In the genomic region with DNA sequence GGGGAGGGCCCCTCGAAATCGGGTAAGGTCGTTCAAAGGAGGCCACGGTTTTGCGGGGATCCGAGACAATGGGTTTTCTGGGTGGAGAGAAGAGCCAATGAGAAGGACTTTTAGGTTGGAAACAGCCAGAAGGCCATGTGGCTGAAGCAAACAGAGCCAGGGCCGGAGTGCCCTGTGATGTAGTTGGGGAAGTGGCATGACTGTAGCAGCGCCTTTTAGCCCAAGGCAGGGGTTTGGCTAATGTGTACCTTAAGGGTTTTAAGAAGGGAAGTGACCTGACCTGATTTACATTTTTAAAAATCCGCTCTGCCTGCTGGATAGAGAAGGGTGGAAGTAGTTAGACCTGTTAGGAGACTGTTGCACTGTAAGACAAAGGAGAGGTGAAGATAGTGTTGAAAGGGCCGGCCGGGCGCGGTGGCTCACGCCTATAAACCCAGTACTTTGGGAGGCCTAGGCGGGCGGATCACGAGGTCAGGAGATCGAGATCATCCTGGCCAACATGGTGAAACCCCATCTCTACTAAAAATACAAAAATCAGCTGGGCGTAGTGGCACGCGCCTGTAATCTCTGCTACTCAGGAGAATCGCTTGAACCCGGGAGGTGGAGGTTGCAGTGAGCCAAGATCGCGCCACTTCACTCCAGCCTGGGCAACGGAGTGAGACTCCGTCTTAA, we compare ENCODE assay signal across 8 cellular contexts. TPM values are rescaled to one million over a fixed set of nuclear protein-coding genes. Genes with fewer than 3 reads are reported as not detected.
DNase-seq lines count a peak whose midpoint lies in the region; ATAC-seq and TF ChIP-seq lines count a peak whose summit lies in the region.

No MANE protein-coding gene starts in this region.

- CTCF ChIA-PET in HCT116 (lab: Charles Lee), result no interaction called here

- H3K36me3 ChIP-seq in HCT116 (ENCODE audit: control insufficient read depth in 1 of 2, insufficient read depth in 2 of 2, low read length in 2 of 2) (peaks cover 0 to 5% of the 10 kb centered on the region in 2 experiments; a peak in 2 of 4 replicates), OCI-LY1 (ENCODE audit: insufficient read depth, low read length) (peaks cover 12% of the 10 kb centered on the region), heart left ventricle (peaks cover 0 to 16% (median 9%) of the 10 kb centered on the region in 9 donors), parathyroid adenoma (ENCODE audit: control insufficient read depth, insufficient read depth, low read length) (no peaks in the 10 kb centered on the region)

- TF ChIP-seq CTCF in HCT116 (IDR thresholded peaks at IDR 0.05 in 2 of 3, conservative IDR thresholded peaks at IDR 0.05 in 1 of 3; ENCODE audit: borderline replicate concordance in 1 of 3, insufficient read depth in 1 of 3, low read depth in 2 of 3, low read length in 2 of 3), result no peak
- no peak for TF ChIP-seq CTCF in OCI-LY1 (IDR thresholded peaks at IDR 0.05; ENCODE audit: low read length)
- no peak for TF ChIP-seq CTCF in heart left ventricle (IDR thresholded peaks at IDR 0.05)
- TF ChIP-seq CTCF in parathyroid adenoma (IDR thresholded peaks at IDR 0.05), result no peak

- WGBS in adipose tissue, 3 donors, result 32 to 39% (median 36%) methylated on average over 27 of the region's 27 CpGs
- 19 to 32% (median 20%) methylated on average over 27 of the region's 27 CpGs for WGBS in heart left ventricle, 4 donors

- peaks cover 56 to 79% of the 10 kb centered on the region in 2 experiments for H3K4me1 ChIP-seq in HCT116 (ENCODE audit: control insufficient read depth in 1 of 2, insufficient read depth in 2 of 2, low read length in 2 of 2)
- peaks cover 46% of the 10 kb centered on the region for H3K4me1 ChIP-seq in OCI-LY1 (ENCODE audit: insufficient read depth, low read length, severe bottlenecking)
- peaks cover 22 to 80% (median 65%) of the 10 kb centered on the region in 12 donors for H3K4me1 ChIP-seq in heart left ventricle
- H3K4me1 ChIP-seq in parathyroid adenoma, result peaks cover 41% of the 10 kb centered on the region

- ATAC-seq in HCT116, result no peak
- peak in 3 of 4 donors; percentile 3 to 25 (median 16) for ATAC-seq in heart left ventricle
- ATAC-seq in GM21360 (IDR thresholded peaks at IDR 0.05; ENCODE audit: unreplicated experiment), result no peak
- ATAC-seq in GM21529 (IDR thresholded peaks at IDR 0.05; ENCODE audit: unreplicated experiment), result no peak

- H3K9ac ChIP-seq in HCT116 (ENCODE audit: low read length) (peak overlapping the region; percentile 91), OCI-LY1 (ENCODE audit: low read length) (peak overlapping the region; percentile 80), parathyroid adenoma (peak overlapping the region; percentile 94)

- intact Hi-C loops in HCT116 (cut with micrococcal nuclease) (loop anchor here (5.0 to 10.0 kb wide), 3 partner anchors 34 to 403 kb away; no protein-coding TSS in a partner anchor), heart left ventricle (cut with DNase I) (loop anchor here in 9 of 10 donors (2.0 to 5.0 kb wide), 5 partner anchors 34 to 401 kb away; partner anchors contain the start of genes ERI2 (in 1 of the 9) and REXO5 (in 1 of the 9))

- TF ChIP-seq POLR2A in HCT116 (IDR thresholded peaks at IDR 0.05; ENCODE audit: borderline replicate concordance, extremely low read depth, insufficient read depth, insufficient read length) (no peak), heart left ventricle (IDR thresholded peaks at IDR 0.05) (no peak)

- H3K9me2 ChIP-seq in HCT116 (ENCODE audit: insufficient read depth) (no peaks in the 10 kb centered on the region), OCI-LY1 (ENCODE audit: low read depth, low read length) (no peaks in the 10 kb centered on the region)

- H3K79me2 ChIP-seq in HCT116 (ENCODE audit: insufficient read depth, low read length), result peaks cover 53% of the 10 kb centered on the region
- H3K79me2 ChIP-seq in OCI-LY1 (ENCODE audit: insufficient read depth, low read length), result no peaks in the 10 kb centered on the region
- peaks cover 12% of the 10 kb centered on the region for H3K79me2 ChIP-seq in parathyroid adenoma

- H3F3A ChIP-seq in OCI-LY1 (ENCODE audit: insufficient read depth, low read length), result 0 out of 2 replicates have a peak, but pooled peaks cover 6% of the 10 kb centered on the region

- H2AFZ ChIP-seq in HCT116 (ENCODE audit: low read depth, low read length, poor library complexity, severe bottlenecking) (no peak overlapping the region), OCI-LY1 (ENCODE audit: low read length) (no peak overlapping the region), parathyroid adenoma (peak overlapping the region; percentile 81)

- RAD21 ChIA-PET in HCT116 (lab: Charles Lee; ENCODE audit: low non-redundant PET in 1 of 2, low total read pairs in 2 of 2, uncharacterized antibody in 2 of 2, unreplicated experiment in 2 of 2), result interaction anchor here in 1 of 2 experiments (1.6 kb wide), 1 partner anchor 50 kb away, joined by 3 read pairs; no protein-coding TSS in a partner anchor

- H3K4me3 ChIP-seq in HCT116 (replicated peaks in 1 of 2; ENCODE audit: low read depth in 1 of 2, low read length in 2 of 2) (peak overlapping the region; percentile 86 to 88), OCI-LY1 (ENCODE audit: low read depth, low read length, poor library complexity, severe bottlenecking) (peak overlapping the region; percentile 99), heart left ventricle (peak overlapping the region; percentile 68 to 93 (median 80)), parathyroid adenoma (ENCODE audit: low read depth, low read length) (peak overlapping the region; percentile 96)

- no TSS peak for BruUV-seq in HCT116 (replicated peaks; lab: Mats Ljungman, UMichigan)

- H3K27ac ChIP-seq in HCT116 (ENCODE audit: low read depth, low read length) (peak overlapping the region; percentile 90), OCI-LY1 (ENCODE audit: low read depth, low read length, poor library complexity, severe bottlenecking) (peak overlapping the region; percentile 74), adipose tissue (ENCODE audit: low read depth, low read length) (peak overlapping the region; percentile 80), heart left ventricle (peak overlapping the region; percentile 95 to 99 (median 97)), parathyroid adenoma (peak overlapping the region; percentile 96)

- POLR2A ChIA-PET in HCT116 (lab: Charles Lee), result interaction anchor here (2.4 kb wide), 1 partner anchor 9 kb away, joined by 11 read pairs; no protein-coding TSS in a partner anchor

- H3K4me2 ChIP-seq in HCT116 (ENCODE audit: low read length) (peak overlapping the region; percentile 93), OCI-LY1 (ENCODE audit: low read length) (peak overlapping the region; percentile 95), parathyroid adenoma (ENCODE audit: low read length) (peak overlapping the region; percentile 90)

- TF ChIP-seq RAD21 in HCT116 (IDR thresholded peaks at IDR 0.05; ENCODE audit: low read depth), result no peak

- DNase-seq in ELF-1 (ENCODE audit: low read depth, low spot score) (peak; percentile 91), HCT116 (ENCODE audit: low read depth, low spot score) (no peak), heart left ventricle (peak; percentile 52 to 69 (median 66))

- H3K27me3 ChIP-seq in HCT116 (ENCODE audit: insufficient read depth, low read length), result no peaks in the 10 kb centered on the region
- no peaks in the 10 kb centered on the region for H3K27me3 ChIP-seq in OCI-LY1 (ENCODE audit: insufficient read depth, low read length)
- H3K27me3 ChIP-seq in heart left ventricle, result no peaks in the 10 kb centered on the region
- H3K27me3 ChIP-seq in parathyroid adenoma (ENCODE audit: control insufficient read depth, insufficient read depth, low read length), result no peaks in the 10 kb centered on the region

- H4K20me1 ChIP-seq in HCT116 (ENCODE audit: insufficient read depth), result no peaks in the 10 kb centered on the region
- H4K20me1 ChIP-seq in OCI-LY1 (ENCODE audit: insufficient read depth, low read length), result no peaks in the 10 kb centered on the region

- H3K9me3 ChIP-seq in HCT116 (ENCODE audit: control insufficient read depth in 1 of 2, insufficient read depth in 1 of 2, low read depth in 1 of 2, low read length in 2 of 2) (no peaks in the 10 kb centered on the region), OCI-LY1 (ENCODE audit: low read length) (no peaks in the 10 kb centered on the region), heart left ventricle (no peaks in the 10 kb centered on the region), parathyroid adenoma (ENCODE audit: control insufficient read depth, low read length) (no peaks in the 10 kb centered on the region)

TF ChIP-seq in HCT116, 20 proteins besides CTCF, POLR2A, EP300 and RAD21:
- TF ChIP-seq CBX3 (IDR thresholded peaks at IDR 0.05; ENCODE audit: low read depth), result no peak
- no peak for TF ChIP-seq ZFX (IDR thresholded peaks at IDR 0.05)
- TF ChIP-seq CEBPB (IDR thresholded peaks at IDR 0.05; ENCODE audit: low read depth), result no peak
- TF ChIP-seq JUND (IDR thresholded peaks at IDR 0.05), result no peak

RNA-seq across cellular contexts. Expression of gene LYRM1, which starts 1.0 kb away (rescaled TPM):
- total RNA-seq in HCT116 (2021; ENCODE audit: unreplicated experiment) (26.7 TPM), heart left ventricle (100 to 1,000 TPM in 2 of 9 donors, 10 to 100 TPM in 7; 40.2 to 124 (median 54.6) TPM)
- 41.5 and 44.9 TPM in 2 replicates for polyA plus RNA-seq in HCT116 (2012)
- polyA plus RNA-seq in adipose tissue (10 to 100 TPM; 26.9 to 76.0 (median 61.2) TPM), heart left ventricle (10 to 100 TPM; 65.5 to 73.0 TPM)

RNA-seq across cellular contexts. Expression of gene DCUN1D3, which starts 1.4 kb away (rescaled TPM):
- total RNA-seq in HCT116 (2021; ENCODE audit: unreplicated experiment) (16.4 TPM), heart left ventricle (10 to 100 TPM in 7 of 9 donors, 1 to 10 TPM in 2; 8.3 to 21.4 (median 11.0) TPM)
- polyA plus RNA-seq in HCT116 (2012), result 7.4 and 7.7 TPM in 2 replicates
- polyA plus RNA-seq in adipose tissue (10 to 100 TPM in 2 of 3 donors, 1 to 10 TPM in 1; 2.0 to 18.3 (median 18.3) TPM), heart left ventricle (10 to 100 TPM in 1 of 2 donors, 1 to 10 TPM in 1; 2.6 to 13.4 TPM)

Comparison
In these comparisons a context has a peak if more than half of its experiments do, and no peak if none do; other contexts are left out.
1. ATAC-seq: peak in heart left ventricle (3 of 4); none in HCT116 (single experiment), GM21360 (single experiment) and GM21529 (single experiment).
2. Peak in every context shown above with its lines, with median percentiles within 50 percentile points of each other: H3K27ac ChIP-seq, H3K4me2 ChIP-seq, H3K4me3 ChIP-seq and H3K9ac ChIP-seq.